Comparison of ENCODE assay signal across 1 cellular context in the genomic region with DNA sequence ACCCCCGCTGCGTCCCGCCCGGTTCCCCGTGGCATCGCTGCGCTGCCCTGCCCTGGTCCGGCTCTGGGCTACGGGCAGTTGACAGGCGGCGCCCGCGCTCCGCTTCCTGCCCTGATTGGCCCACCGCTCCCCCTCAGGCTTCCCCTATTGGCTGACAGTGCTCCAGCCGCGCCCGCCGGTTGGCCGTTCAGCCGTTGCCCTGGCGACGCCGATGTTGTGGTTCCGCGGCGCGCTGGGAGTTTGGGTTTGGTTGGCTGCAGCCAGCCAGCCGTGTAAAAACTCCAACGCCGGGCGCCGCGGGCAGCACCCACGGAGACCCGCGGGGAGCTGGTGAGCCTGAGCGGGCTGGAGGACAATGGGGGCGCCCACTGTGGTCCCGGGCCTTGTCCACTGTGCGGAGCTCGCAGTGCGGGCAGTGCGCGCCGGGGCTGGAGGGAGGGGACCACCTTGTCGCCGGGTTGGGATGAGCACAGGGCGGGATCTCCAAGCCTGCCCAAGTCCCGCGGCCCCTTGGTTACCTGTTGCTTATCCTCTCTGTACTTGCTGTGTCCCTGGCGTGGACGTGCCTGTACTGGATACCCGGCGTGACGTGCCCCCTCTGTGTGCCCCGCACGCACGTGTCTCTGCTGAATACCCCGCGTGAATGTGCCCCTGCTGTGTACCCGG.
A peak's percentile ranks its signal among the peaks of the same experiment; 100 is the strongest.
TF ChIP-seq lines count a peak whose summit lies in the region.

A gene (plus strand): TSS at position 243 of the 666 bp plus-strand sequence. CDS start 766 bp downstream, outside the sequence.

TF ChIP-seq in HepG2, 621 proteins besides CTCF, POLR2A, EP300 and RAD21 (continued from another document and continues in another):
- TF ChIP-seq, protein P1, sequence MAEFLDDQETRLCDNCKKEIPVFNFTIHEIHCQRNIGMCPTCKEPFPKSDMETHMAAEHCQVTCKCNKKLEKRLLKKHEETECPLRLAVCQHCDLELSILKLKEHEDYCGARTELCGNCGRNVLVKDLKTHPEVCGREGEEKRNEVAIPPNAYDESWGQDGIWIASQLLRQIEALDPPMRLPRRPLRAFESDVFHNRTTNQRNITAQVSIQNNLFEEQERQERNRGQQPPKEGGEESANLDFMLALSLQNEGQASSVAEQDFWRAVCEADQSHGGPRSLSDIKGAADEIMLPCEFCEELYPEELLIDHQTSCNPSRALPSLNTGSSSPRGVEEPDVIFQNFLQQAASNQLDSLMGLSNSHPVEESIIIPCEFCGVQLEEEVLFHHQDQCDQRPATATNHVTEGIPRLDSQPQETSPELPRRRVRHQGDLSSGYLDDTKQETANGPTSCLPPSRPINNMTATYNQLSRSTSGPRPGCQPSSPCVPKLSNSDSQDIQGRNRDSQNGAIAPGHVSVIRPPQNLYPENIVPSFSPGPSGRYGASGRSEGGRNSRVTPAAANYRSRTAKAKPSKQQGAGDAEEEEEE (CRISPR knock-in tag; IDR thresholded peaks at IDR 0.05; ENCODE audit: borderline replicate concordance), result no peak
- TF ChIP-seq KDM3A (CRISPR knock-in tag; IDR thresholded peaks at IDR 0.05; ENCODE audit: low read depth) (no peak), ZNF558 (CRISPR knock-in tag; IDR thresholded peaks at IDR 0.05; ENCODE audit: borderline replicate concordance) (0 out of 2 replicates have a peak, but pooled peaks have one; percentile 43), TOE1 (CRISPR knock-in tag; IDR thresholded peaks at IDR 0.05) (no peak), MED8 (CRISPR knock-in tag; IDR thresholded peaks at IDR 0.05; ENCODE audit: insufficient replicate concordance) (no peak), SALL2 (CRISPR knock-in tag; IDR thresholded peaks at IDR 0.05) (no peak), KAT7 (CRISPR knock-in tag; IDR thresholded peaks at IDR 0.05; ENCODE audit: borderline replicate concordance) (no peak), KDM2A (CRISPR knock-in tag; IDR thresholded peaks at IDR 0.05; ENCODE audit: borderline replicate concordance, low read depth) (0 out of 2 replicates have a peak, but pooled peaks have one; percentile 41), ZNF674 (CRISPR knock-in tag; IDR thresholded peaks at IDR 0.05; ENCODE audit: low read depth) (no peak), HIVEP1 (CRISPR knock-in tag; IDR thresholded peaks at IDR 0.05) (no peak), TCF7L2 (IDR thresholded peaks at IDR 0.05; ENCODE audit: low read depth, low read length) (no peak), HOXD1 (CRISPR knock-in tag; IDR thresholded peaks at IDR 0.05) (no peak), SRSF1 (optimal IDR thresholded peaks at IDR 0.05; ENCODE audit: low read depth, low read length) (peak; percentile 40), RFX3 (CRISPR knock-in tag; IDR thresholded peaks at IDR 0.05) (peak; percentile 91), AGO2 (optimal IDR thresholded peaks at IDR 0.05; ENCODE audit: low read depth, low read length) (no peak), ZNF143 (CRISPR knock-in tag; IDR thresholded peaks at IDR 0.05) (peak; percentile 61; the same call in 1 of the 2 replicates), RFXAP (CRISPR knock-in tag; IDR thresholded peaks at IDR 0.05; ENCODE audit: borderline replicate concordance) (peak; percentile 87), ZNF7 (CRISPR knock-in tag; IDR thresholded peaks at IDR 0.05) (no peak), ZSCAN30 (CRISPR knock-in tag; IDR thresholded peaks at IDR 0.05) (no peak), NFYC (CRISPR knock-in tag; IDR thresholded peaks at IDR 0.05) (peak; percentile 96), ZFP90 (CRISPR knock-in tag; IDR thresholded peaks at IDR 0.05; ENCODE audit: borderline replicate concordance) (no peak)
- TF ChIP-seq, protein P2, sequence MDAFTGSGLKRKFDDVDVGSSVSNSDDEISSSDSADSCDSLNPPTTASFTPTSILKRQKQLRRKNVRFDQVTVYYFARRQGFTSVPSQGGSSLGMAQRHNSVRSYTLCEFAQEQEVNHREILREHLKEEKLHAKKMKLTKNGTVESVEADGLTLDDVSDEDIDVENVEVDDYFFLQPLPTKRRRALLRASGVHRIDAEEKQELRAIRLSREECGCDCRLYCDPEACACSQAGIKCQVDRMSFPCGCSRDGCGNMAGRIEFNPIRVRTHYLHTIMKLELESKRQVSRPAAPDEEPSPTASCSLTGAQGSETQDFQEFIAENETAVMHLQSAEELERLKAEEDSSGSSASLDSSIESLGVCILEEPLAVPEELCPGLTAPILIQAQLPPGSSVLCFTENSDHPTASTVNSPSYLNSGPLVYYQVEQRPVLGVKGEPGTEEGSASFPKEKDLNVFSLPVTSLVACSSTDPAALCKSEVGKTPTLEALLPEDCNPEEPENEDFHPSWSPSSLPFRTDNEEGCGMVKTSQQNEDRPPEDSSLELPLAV (CRISPR knock-in tag; conservative IDR thresholded peaks at IDR 0.05; ENCODE audit: low read depth), result no peak
- TF ChIP-seq, protein P3, sequence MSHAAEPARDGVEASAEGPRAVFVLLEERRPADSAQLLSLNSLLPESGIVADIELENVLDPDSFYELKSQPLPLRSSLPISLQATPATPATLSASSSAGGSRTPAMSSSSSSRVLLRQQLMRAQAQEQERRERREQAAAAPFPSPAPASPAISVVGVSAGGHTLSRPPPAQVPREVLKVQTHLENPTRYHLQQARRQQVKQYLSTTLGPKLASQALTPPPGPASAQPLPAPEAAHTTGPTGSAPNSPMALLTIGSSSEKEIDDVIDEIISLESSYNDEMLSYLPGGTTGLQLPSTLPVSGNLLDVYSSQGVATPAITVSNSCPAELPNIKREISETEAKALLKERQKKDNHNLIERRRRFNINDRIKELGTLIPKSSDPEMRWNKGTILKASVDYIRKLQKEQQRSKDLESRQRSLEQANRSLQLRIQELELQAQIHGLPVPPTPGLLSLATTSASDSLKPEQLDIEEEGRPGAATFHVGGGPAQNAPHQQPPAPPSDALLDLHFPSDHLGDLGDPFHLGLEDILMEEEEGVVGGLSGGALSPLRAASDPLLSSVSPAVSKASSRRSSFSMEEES (CRISPR knock-in tag; IDR thresholded peaks at IDR 0.05), result no peak
- TF ChIP-seq, protein P4, sequence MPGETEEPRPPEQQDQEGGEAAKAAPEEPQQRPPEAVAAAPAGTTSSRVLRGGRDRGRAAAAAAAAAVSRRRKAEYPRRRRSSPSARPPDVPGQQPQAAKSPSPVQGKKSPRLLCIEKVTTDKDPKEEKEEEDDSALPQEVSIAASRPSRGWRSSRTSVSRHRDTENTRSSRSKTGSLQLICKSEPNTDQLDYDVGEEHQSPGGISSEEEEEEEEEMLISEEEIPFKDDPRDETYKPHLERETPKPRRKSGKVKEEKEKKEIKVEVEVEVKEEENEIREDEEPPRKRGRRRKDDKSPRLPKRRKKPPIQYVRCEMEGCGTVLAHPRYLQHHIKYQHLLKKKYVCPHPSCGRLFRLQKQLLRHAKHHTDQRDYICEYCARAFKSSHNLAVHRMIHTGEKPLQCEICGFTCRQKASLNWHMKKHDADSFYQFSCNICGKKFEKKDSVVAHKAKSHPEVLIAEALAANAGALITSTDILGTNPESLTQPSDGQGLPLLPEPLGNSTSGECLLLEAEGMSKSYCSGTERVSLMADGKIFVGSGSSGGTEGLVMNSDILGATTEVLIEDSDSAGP (CRISPR knock-in tag; IDR thresholded peaks at IDR 0.05; ENCODE audit: borderline replicate concordance), result 0 out of 2 replicates have a peak, but pooled peaks have one; percentile 17
- TF ChIP-seq, protein P5, sequence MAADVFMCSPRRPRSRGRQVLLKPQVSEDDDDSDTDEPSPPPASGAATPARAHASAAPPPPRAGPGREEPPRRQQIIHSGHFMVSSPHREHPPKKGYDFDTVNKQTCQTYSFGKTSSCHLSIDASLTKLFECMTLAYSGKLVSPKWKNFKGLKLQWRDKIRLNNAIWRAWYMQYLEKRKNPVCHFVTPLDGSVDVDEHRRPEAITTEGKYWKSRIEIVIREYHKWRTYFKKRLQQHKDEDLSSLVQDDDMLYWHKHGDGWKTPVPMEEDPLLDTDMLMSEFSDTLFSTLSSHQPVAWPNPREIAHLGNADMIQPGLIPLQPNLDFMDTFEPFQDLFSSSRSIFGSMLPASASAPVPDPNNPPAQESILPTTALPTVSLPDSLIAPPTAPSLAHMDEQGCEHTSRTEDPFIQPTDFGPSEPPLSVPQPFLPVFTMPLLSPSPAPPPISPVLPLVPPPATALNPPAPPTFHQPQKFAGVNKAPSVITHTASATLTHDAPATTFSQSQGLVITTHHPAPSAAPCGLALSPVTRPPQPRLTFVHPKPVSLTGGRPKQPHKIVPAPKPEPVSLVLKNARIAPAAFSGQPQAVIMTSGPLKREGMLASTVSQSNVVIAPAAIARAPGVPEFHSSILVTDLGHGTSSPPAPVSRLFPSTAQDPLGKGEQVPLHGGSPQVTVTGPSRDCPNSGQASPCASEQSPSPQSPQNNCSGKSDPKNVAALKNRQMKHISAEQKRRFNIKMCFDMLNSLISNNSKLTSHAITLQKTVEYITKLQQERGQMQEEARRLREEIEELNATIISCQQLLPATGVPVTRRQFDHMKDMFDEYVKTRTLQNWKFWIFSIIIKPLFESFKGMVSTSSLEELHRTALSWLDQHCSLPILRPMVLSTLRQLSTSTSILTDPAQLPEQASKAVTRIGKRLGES (CRISPR knock-in tag; IDR thresholded peaks at IDR 0.05; ENCODE audit: borderline replicate concordance), result no peak
- TF ChIP-seq, protein P6, sequence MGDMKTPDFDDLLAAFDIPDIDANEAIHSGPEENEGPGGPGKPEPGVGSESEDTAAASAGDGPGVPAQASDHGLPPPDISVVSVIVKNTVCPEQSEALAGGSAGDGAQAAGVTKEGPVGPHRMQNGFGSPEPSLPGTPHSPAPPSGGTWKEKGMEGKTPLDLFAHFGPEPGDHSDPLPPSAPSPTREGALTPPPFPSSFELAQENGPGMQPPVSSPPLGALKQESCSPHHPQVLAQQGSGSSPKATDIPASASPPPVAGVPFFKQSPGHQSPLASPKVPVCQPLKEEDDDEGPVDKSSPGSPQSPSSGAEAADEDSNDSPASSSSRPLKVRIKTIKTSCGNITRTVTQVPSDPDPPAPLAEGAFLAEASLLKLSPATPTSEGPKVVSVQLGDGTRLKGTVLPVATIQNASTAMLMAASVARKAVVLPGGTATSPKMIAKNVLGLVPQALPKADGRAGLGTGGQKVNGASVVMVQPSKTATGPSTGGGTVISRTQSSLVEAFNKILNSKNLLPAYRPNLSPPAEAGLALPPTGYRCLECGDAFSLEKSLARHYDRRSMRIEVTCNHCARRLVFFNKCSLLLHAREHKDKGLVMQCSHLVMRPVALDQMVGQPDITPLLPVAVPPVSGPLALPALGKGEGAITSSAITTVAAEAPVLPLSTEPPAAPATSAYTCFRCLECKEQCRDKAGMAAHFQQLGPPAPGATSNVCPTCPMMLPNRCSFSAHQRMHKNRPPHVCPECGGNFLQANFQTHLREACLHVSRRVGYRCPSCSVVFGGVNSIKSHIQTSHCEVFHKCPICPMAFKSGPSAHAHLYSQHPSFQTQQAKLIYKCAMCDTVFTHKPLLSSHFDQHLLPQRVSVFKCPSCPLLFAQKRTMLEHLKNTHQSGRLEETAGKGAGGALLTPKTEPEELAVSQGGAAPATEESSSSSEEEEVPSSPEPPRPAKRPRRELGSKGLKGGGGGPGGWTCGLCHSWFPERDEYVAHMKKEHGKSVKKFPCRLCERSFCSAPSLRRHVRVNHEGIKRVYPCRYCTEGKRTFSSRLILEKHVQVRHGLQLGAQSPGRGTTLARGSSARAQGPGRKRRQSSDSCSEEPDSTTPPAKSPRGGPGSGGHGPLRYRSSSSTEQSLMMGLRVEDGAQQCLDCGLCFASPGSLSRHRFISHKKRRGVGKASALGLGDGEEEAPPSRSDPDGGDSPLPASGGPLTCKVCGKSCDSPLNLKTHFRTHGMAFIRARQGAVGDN (CRISPR knock-in tag; IDR thresholded peaks at IDR 0.05), result peak; percentile 58
- TF ChIP-seq, protein P7, sequence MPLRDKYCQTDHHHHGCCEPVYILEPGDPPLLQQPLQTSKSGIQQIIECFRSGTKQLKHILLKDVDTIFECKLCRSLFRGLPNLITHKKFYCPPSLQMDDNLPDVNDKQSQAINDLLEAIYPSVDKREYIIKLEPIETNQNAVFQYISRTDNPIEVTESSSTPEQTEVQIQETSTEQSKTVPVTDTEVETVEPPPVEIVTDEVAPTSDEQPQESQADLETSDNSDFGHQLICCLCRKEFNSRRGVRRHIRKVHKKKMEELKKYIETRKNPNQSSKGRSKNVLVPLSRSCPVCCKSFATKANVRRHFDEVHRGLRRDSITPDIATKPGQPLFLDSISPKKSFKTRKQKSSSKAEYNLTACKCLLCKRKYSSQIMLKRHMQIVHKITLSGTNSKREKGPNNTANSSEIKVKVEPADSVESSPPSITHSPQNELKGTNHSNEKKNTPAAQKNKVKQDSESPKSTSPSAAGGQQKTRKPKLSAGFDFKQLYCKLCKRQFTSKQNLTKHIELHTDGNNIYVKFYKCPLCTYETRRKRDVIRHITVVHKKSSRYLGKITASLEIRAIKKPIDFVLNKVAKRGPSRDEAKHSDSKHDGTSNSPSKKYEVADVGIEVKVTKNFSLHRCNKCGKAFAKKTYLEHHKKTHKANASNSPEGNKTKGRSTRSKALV (CRISPR knock-in tag; IDR thresholded peaks at IDR 0.05), result 0 out of 2 replicates have a peak, but pooled peaks have one; percentile 12
- TF ChIP-seq, protein P8, sequence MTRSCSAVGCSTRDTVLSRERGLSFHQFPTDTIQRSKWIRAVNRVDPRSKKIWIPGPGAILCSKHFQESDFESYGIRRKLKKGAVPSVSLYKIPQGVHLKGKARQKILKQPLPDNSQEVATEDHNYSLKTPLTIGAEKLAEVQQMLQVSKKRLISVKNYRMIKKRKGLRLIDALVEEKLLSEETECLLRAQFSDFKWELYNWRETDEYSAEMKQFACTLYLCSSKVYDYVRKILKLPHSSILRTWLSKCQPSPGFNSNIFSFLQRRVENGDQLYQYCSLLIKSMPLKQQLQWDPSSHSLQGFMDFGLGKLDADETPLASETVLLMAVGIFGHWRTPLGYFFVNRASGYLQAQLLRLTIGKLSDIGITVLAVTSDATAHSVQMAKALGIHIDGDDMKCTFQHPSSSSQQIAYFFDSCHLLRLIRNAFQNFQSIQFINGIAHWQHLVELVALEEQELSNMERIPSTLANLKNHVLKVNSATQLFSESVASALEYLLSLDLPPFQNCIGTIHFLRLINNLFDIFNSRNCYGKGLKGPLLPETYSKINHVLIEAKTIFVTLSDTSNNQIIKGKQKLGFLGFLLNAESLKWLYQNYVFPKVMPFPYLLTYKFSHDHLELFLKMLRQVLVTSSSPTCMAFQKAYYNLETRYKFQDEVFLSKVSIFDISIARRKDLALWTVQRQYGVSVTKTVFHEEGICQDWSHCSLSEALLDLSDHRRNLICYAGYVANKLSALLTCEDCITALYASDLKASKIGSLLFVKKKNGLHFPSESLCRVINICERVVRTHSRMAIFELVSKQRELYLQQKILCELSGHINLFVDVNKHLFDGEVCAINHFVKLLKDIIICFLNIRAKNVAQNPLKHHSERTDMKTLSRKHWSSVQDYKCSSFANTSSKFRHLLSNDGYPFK (CRISPR knock-in tag; IDR thresholded peaks at IDR 0.05; ENCODE audit: borderline replicate concordance), result no peak
- TF ChIP-seq, protein P9, sequence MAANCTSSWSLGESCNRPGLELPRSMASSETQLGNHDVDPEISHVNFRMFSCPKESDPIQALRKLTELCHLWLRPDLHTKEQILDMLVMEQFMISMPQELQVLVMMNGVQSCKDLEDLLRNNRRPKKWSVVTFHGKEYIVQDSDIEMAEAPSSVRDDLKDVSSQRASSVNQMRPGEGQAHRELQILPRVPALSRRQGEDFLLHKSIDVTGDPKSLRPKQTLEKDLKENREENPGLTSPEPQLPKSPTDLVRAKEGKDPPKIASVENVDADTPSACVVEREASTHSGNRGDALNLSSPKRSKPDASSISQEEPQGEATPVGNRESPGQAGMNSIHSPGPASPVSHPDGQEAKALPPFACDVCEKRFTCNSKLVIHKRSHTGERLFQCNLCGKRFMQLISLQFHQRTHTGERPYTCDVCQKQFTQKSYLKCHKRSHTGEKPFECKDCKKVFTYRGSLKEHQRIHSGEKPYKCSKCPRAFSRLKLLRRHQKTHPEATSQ (CRISPR knock-in tag; IDR thresholded peaks at IDR 0.05; ENCODE audit: borderline replicate concordance), result no peak
